20 cellular contexts compared by ENCODE assay signal in the genomic region with DNA sequence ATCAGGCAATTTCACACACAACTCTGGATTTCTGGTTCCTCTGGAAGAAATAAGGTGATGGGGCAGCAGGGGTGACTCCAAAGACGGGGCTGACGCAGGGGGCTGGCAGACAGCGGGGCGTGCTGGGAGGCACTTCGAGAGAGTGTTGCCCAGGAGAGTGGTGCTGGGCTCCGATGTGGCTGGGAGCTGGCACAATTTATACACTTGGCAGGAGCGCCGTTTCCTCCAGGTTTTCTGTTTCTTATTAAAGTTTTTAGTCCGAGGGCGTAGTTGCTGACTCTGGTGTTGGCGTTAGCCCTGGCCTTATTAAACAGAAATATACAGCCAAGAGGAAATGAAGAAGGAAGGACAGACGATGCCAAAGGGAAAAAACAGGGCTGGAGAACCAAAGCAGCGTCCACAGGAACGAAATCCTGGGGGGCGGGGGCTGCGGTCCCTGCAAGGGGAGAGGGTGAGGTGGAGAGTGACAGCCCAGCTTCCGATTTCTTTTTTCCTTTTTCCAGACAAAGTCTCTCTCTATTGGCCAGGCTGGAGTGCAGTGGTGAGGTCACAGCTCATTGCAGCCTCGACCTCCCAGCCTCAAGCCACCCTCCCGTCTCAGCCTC.
A peak's percentile ranks its signal among the peaks of the same experiment; 100 is the strongest.
DNase-seq lines count a peak whose midpoint lies in the region; ATAC-seq and TF ChIP-seq lines count a peak whose summit lies in the region.
"Had no signal": no experiment of that assay in that cellular context is flagged by ENCODE, and none has a peak within 500 bp of the region (broad histone marks: within the 10 kb centered on the region; RNA-seq: fewer than 3 reads in every experiment).

No MANE protein-coding gene starts in this region.

- peaks cover 0 to 3% (median 0%) of the 10 kb centered on the region in 4 donors for H3K9me3 ChIP-seq in esophagus muscularis mucosa
- no peaks in the 10 kb centered on the region for H3K9me3 ChIP-seq in muscle layer of duodenum (ENCODE audit: control insufficient read depth in 1 of 2, low read length in 2 of 2)
- H3K9me3 ChIP-seq in thyroid gland, result no peaks in the 10 kb centered on the region
- H3K9me3 ChIP-seq: pancreas had no signal

- H3K4me3 ChIP-seq in esophagus muscularis mucosa (peak overlapping the region; percentile 9 to 38 (median 26)), muscle layer of duodenum (ENCODE audit: low read depth in 1 of 2, low read length in 2 of 2) (peak overlapping the region in 1 of 2 donors; percentile 22), thyroid gland (replicated peaks in 1 of 3) (no peak overlapping the region)
- H3K4me3 ChIP-seq: pancreas, SK-N-MC had no signal

- 29% methylated on average over 19 of the region's 19 CpGs for WGBS in esophagus muscularis mucosa
- 27 to 52% methylated on average over 19 of the region's 19 CpGs for WGBS in thyroid gland, 2 donors

- peak overlapping the region; percentile 37 to 59 (median 50) for H3K27ac ChIP-seq in esophagus muscularis mucosa (replicated peaks in 1 of 4)
- H3K27ac ChIP-seq in muscle layer of duodenum (ENCODE audit: low read length), result peak overlapping the region; percentile 3
- H3K27ac ChIP-seq in thyroid gland, result peak overlapping the region; percentile 18 to 78 (median 72)
- H3K27ac ChIP-seq: 22Rv1, pancreas, SK-N-MC had no signal

- TF ChIP-seq CTCF in esophagus muscularis mucosa (IDR thresholded peaks at IDR 0.05) (no peak), thyroid gland (IDR thresholded peaks at IDR 0.05) (no peak)

- ATAC-seq in GM19351 (IDR thresholded peaks at IDR 0.05; ENCODE audit: unreplicated experiment) (no peak), GM19452 (IDR thresholded peaks at IDR 0.05; ENCODE audit: unreplicated experiment) (no peak)
- ATAC-seq: activated naive CD8-positive, alpha-beta T cell treated with anti-CD3 and anti-CD28 coated beads, Interleukin-2, amount 50 U/mL, for 24 hours; activated T-cell treated with anti-CD3 and anti-CD28 coated beads, Interleukin-2, amount 50 U/mL, for 72 hours; pancreas; stimulated activated naive CD8-positive, alpha-beta T cell treated with anti-CD3 and anti-CD28 coated beads, Interleukin-15, amount 100 ng/mL, for 72 hours had no signal

- DNase-seq in DMS 273 (lab: John Stamatoyannopoulos, UW; ENCODE audit: unreplicated experiment) (peak; percentile 12), DMS 273 treated with DMSO at 0.1 percent for 48 hours (lab: John Stamatoyannopoulos, UW) (no peak), esophagus muscularis mucosa (ENCODE audit: extremely low spot score) (no peak), thyroid gland (peak; percentile 51 to 53)
- DNase-seq in activated naive CD4-positive, alpha-beta T cell treated with anti-CD3 and anti-CD28 coated beads, Interleukin-2, amount 50 U/mL, for 16 hours, result no peak
- DNase-seq: activated CD4-positive, alpha-beta memory T cell treated with anti-CD3 and anti-CD28 coated beads for 36 hours; activated naive CD8-positive, alpha-beta T cell treated with anti-CD3 and anti-CD28 coated beads, Interleukin-2, amount 50 U/mL, for 24 hours; activated T-cell treated with anti-CD3 and anti-CD28 coated beads, Interleukin-2, amount 50 U/mL, for 72 hours; CD4-positive, CD25-positive, alpha-beta regulatory T cell; GOT3; midbrain; NCI-H1694 treated with DMSO at 0.1 percent for 48 hours; OCI-M1; stimulated activated naive CD8-positive, alpha-beta T cell treated with anti-CD3 and anti-CD28 coated beads, Interleukin-15, amount 100 ng/mL, for 72 hours had no signal

- H3K36me3 ChIP-seq in esophagus muscularis mucosa, result no peaks in the 10 kb centered on the region
- no peaks in the 10 kb centered on the region for H3K36me3 ChIP-seq in muscle layer of duodenum (ENCODE audit: control insufficient read depth in 1 of 2, insufficient read depth in 2 of 2, low read length in 2 of 2)
- no peaks in the 10 kb centered on the region for H3K36me3 ChIP-seq in thyroid gland
- H3K36me3 ChIP-seq: pancreas had no signal

- no peak for TF ChIP-seq POLR2A in esophagus muscularis mucosa (IDR thresholded peaks at IDR 0.05; ENCODE audit: low read depth)
- TF ChIP-seq POLR2A in thyroid gland (IDR thresholded peaks at IDR 0.05), result no peak

- intact Hi-C loops in esophagus muscularis mucosa (cut with DNase I) (no loop called here), thyroid gland (cut with DNase I) (no loop called here)

- no peaks in the 10 kb centered on the region for H3K27me3 ChIP-seq in esophagus muscularis mucosa
- no peaks in the 10 kb centered on the region for H3K27me3 ChIP-seq in muscle layer of duodenum (ENCODE audit: low read depth, low read length)
- no peaks in the 10 kb centered on the region for H3K27me3 ChIP-seq in thyroid gland
- H3K27me3 ChIP-seq: pancreas had no signal

- no peak for TF ChIP-seq EP300 in esophagus muscularis mucosa (IDR thresholded peaks at IDR 0.05)

- H3K4me1 ChIP-seq in esophagus muscularis mucosa (peaks cover 0 to 21% (median 17%) of the 10 kb centered on the region in 4 donors), muscle layer of duodenum (ENCODE audit: control insufficient read depth in 1 of 2, insufficient read depth in 2 of 2, low read length in 2 of 2) (peaks cover 0 to 3% of the 10 kb centered on the region in 2 donors), thyroid gland (peaks cover 8 to 10% of the 10 kb centered on the region in 2 donors)
- H3K4me1 ChIP-seq: pancreas had no signal

Comparison
In these comparisons a context has a peak if more than half of its experiments do, and no peak if none do; other contexts are left out.
1. DNase-seq: peak in DMS 273 (single experiment) and thyroid gland (2 of 2); none in DMS 273 treated with DMSO at 0.1 percent for 48 hours (single experiment), esophagus muscularis mucosa (single experiment) and activated naive CD4-positive, alpha-beta T cell treated with anti-CD3 and anti-CD28 coated beads, Interleukin-2, amount 50 U/mL, for 16 hours (single experiment).
2. H3K27ac ChIP-seq: peak in every context shown above with its lines; median percentile 72 in thyroid gland; 50 in esophagus muscularis mucosa; 3 in muscle layer of duodenum.
3. H3K4me3 ChIP-seq: peak in esophagus muscularis mucosa (4 of 4); none in thyroid gland (0 of 3).